ENCODE assay signal across 19 cellular contexts in the genomic region with DNA sequence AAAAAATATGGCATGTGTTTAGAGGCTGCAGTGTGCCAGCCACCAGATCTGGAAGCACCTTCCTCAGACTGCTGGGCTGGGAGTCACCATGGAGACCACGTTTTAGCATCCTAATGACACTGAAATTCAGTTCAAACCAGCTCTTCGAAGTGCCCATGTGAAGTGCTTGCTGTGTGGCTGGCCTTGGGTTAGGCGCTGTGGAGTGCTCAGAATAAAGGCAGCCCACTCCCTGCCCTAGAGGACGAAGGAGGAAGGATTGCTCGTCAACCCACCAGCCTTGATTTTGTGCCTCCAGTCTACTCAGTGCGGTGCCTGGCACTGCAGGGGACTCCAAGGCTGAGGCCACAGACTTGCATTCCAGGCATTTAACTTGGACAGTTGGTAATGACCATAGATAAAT.
"Had no signal": no experiment of that assay in that cellular context is flagged by ENCODE, and none has a peak within 500 bp of the region (broad histone marks: within the 10 kb centered on the region; RNA-seq: fewer than 3 reads in every experiment).

No MANE protein-coding gene starts in this region.

- H3K4me3 ChIP-seq: spleen, tibial artery, upper lobe of left lung, uterus had no signal

- H3K27ac ChIP-seq: neutrophil, spleen, tibial artery, upper lobe of left lung, uterus had no signal

- H3K9me3 ChIP-seq: neutrophil, spleen, tibial artery, upper lobe of left lung, uterus had no signal

- H3K4me1 ChIP-seq: spleen, tibial artery, upper lobe of left lung, uterus had no signal

- H3K4me3 Mint-ChIP-seq: naive thymus-derived CD4-positive, alpha-beta T cell; nephron progenitor cell; stimulated activated memory B cell treated with anti-CD40 and anti-IgM and Interleukin-4, amounts not matched to agents 10 μg/mL and 1 μg/mL and 100 μg/mL, for 72 hours; stimulated activated naive CD8-positive, alpha-beta T cell treated with anti-CD3 and anti-CD28 coated beads, Interleukin-15, Interleukin-2, amounts not matched to agents 100 ng/mL and 50 ng/mL, for 24 hours had no signal

- H3K36me3 ChIP-seq: neutrophil, spleen, tibial artery, upper lobe of left lung, uterus had no signal

- H3K4me1 Mint-ChIP-seq: naive thymus-derived CD4-positive, alpha-beta T cell; nephron progenitor cell; stimulated activated memory B cell treated with anti-CD40 and anti-IgM and Interleukin-4, amounts not matched to agents 10 μg/mL and 1 μg/mL and 100 μg/mL, for 72 hours had no signal

- H3K27ac Mint-ChIP-seq: naive thymus-derived CD4-positive, alpha-beta T cell; nephron progenitor cell; stimulated activated memory B cell treated with anti-CD40 and anti-IgM and Interleukin-4, amounts not matched to agents 10 μg/mL and 1 μg/mL and 100 μg/mL, for 72 hours; stimulated activated naive CD8-positive, alpha-beta T cell treated with anti-CD3 and anti-CD28 coated beads, Interleukin-15, Interleukin-2, amounts not matched to agents 100 ng/mL and 50 ng/mL, for 24 hours had no signal

- H3K9me3 Mint-ChIP-seq: nephron progenitor cell; stimulated activated memory B cell treated with anti-CD40 and anti-IgM and Interleukin-4, amounts not matched to agents 10 μg/mL and 1 μg/mL and 100 μg/mL, for 72 hours; stimulated activated naive CD8-positive, alpha-beta T cell treated with anti-CD3 and anti-CD28 coated beads, Interleukin-15, Interleukin-2, amounts not matched to agents 100 ng/mL and 50 ng/mL, for 24 hours had no signal

- H3K27me3 Mint-ChIP-seq: stimulated activated naive CD8-positive, alpha-beta T cell treated with anti-CD3 and anti-CD28 coated beads, Interleukin-15, Interleukin-2, amounts not matched to agents 100 ng/mL and 50 ng/mL, for 24 hours had no signal

- ATAC-seq: naive thymus-derived CD4-positive, alpha-beta T cell; sciatic nerve; stimulated activated memory B cell treated with anti-CD40 and anti-IgM and Interleukin-4, amounts not matched to agents 10 μg/mL and 1 μg/mL and 100 μg/mL, for 72 hours had no signal

- DNase-seq: effector CD4-positive, alpha-beta T cell; foreskin melanocyte; head of caudate nucleus; hippocampal formation; kidney glomerular epithelial cell; naive thymus-derived CD4-positive, alpha-beta T cell; nephron progenitor cell; posterior cingulate gyrus; spleen; stimulated activated CD4-positive, alpha-beta T cell treated with anti-CD3 and anti-CD28 coated beads, Interleukin-15, amount 100 ng/mL, for 24 hours; stimulated activated CD4-positive, alpha-beta T cell treated with anti-CD3 and anti-CD28 coated beads, Interleukin-1b, Interleukin-23, amount 100 ng/mL, for 48 hours; stimulated activated CD4-positive, alpha-beta T cell treated with anti-CD3 and anti-CD28 coated beads, Interleukin-4, amount 100 ng/mL, for 24 hours; tibial artery; uterus had no signal

- H3K36me3 Mint-ChIP-seq: naive thymus-derived CD4-positive, alpha-beta T cell; stimulated activated memory B cell treated with anti-CD40 and anti-IgM and Interleukin-4, amounts not matched to agents 10 μg/mL and 1 μg/mL and 100 μg/mL, for 72 hours had no signal

- H3K27me3 ChIP-seq: neutrophil, tibial artery, upper lobe of left lung, uterus had no signal
